ENCODE assay signal across 33 cellular contexts in genomic region chr12:20863056-20863455, GRCh38. TPM values are rescaled to one million over a fixed set of nuclear protein-coding genes. Genes with fewer than 3 reads are reported as not detected.
"Had no signal": no experiment of that assay in that cellular context is flagged by ENCODE, and none has a peak within 500 bp of the region (broad histone marks: within the 10 kb centered on the region; RNA-seq: fewer than 3 reads in every experiment).

No MANE protein-coding gene starts in this region.

- ATAC-seq: activated CD4-positive, alpha-beta T cell treated with anti-CD3 and anti-CD28 coated beads for 36 hours; activated CD4-positive, CD25-positive, alpha-beta regulatory T cell treated with anti-CD3 and anti-CD28 coated beads, Interleukin-2, amount 50 U/mL, for 24 hours; activated naive CD8-positive, alpha-beta T cell treated with anti-CD3 and anti-CD28 coated beads, Interleukin-2, amount 50 U/mL, for 24 hours; activated T-cell treated with anti-CD3 and anti-CD28 coated beads, Interleukin-2, amount 50 U/mL, for 4 hours; Panc1 had no signal

- H3K27me3 ChIP-seq: SJSA1 had no signal

- H3K4me3 Mint-ChIP-seq: activated CD4-positive, alpha-beta T cell treated with anti-CD3 and anti-CD28 coated beads for 36 hours; activated CD4-positive, alpha-beta T cell treated with anti-CD3 and anti-CD28 coated beads, Interleukin-2, amount 10 ng/mL, durations not matched to agents 7 days and 5 days; activated naive CD4-positive, alpha-beta T cell treated with anti-CD3 and anti-CD28 coated beads, Interleukin-2, amount 10 ng/mL, durations not matched to agents 7 days and 5 days; activated naive CD8-positive, alpha-beta T cell; activated naive CD8-positive, alpha-beta T cell treated with anti-CD3 and anti-CD28 coated beads, Interleukin-2, amount 50 U/mL, for 24 hours; activated T-cell treated with anti-CD3 and anti-CD28 coated beads, Interleukin-2, amount 50 U/mL, for 4 hours; brain; T-helper 1 cell treated with Interleukin-12 subunit alpha and Interleukin-12 subunit beta and Interleukin-4 antibody, amounts not matched to agents 30 μg/mL and 1 μg/mL, for 36 hours; T-helper 2 cell treated with Interferon-gamma antibody and Interleukin-4, amounts not matched to agents 5 μg/mL and 100 μg/mL, for 36 hours had no signal

- H3K9me3 Mint-ChIP-seq: activated naive CD8-positive, alpha-beta T cell treated with anti-CD3 and anti-CD28 coated beads, Interleukin-2, amount 50 U/mL, for 24 hours; brain had no signal

- H3K4me3 ChIP-seq: SJSA1 had no signal

- DNase-seq: activated CD4-positive, alpha-beta T cell treated with anti-CD3 and anti-CD28 coated beads for 36 hours; activated CD4-positive, alpha-beta T cell treated with anti-CD3 and anti-CD28 coated beads, Interleukin-2, amount 10 ng/mL, durations not matched to agents 7 days and 5 days; activated CD4-positive, alpha-beta T cell treated with anti-CD3 and anti-CD28 coated beads, Interleukin-2, amount 50 U/mL, for 48 hours; activated CD8-positive, alpha-beta memory T cell treated with anti-CD3 and anti-CD28 coated beads, Interleukin-2, amount 50 U/mL, for 4 hours; activated effector memory CD4-positive, alpha-beta T cell treated with Interleukin-2 at 50 U/mL for 16 hours; activated naive CD4-positive, alpha-beta T cell treated with anti-CD3 and anti-CD28 coated beads, Interleukin-2, amount 10 ng/mL, durations not matched to agents 7 days and 5 days; activated naive CD8-positive, alpha-beta T cell treated with anti-CD3 and anti-CD28 coated beads, Interleukin-2, amount 50 U/mL, for 24 hours; activated T-cell treated with anti-CD3 and anti-CD28 coated beads for 4 hours; activated T-cell treated with anti-CD3 and anti-CD28 coated beads, Interleukin-2, amount 50 U/mL, for 4 hours; anterior cingulate cortex; caudate nucleus; cerebellar nuclear complex; NCI-H1092 treated with DMSO at 0.1 percent for 48 hours; NCI-H1417; NCI-H146; NCI-H187; NCI-H2081; NCI-H2171 treated with DMSO at 0.1 percent for 48 hours; NCI-H2227 treated with DMSO at 0.1 percent for 48 hours; NCI-H446; NCI-H524 treated with DMSO at 0.1 percent for 48 hours; RPMI8226; SHP77 treated with DMSO at 0.1 percent for 48 hours; SK-N-SH had no signal

- H3K36me3 ChIP-seq: SJSA1 had no signal

- H3K27me3 Mint-ChIP-seq: activated CD4-positive, alpha-beta T cell treated with anti-CD3 and anti-CD28 coated beads for 36 hours; activated CD4-positive, alpha-beta T cell treated with anti-CD3 and anti-CD28 coated beads, Interleukin-2, amount 10 ng/mL, durations not matched to agents 7 days and 5 days; activated naive CD4-positive, alpha-beta T cell treated with anti-CD3 and anti-CD28 coated beads, Interleukin-2, amount 10 ng/mL, durations not matched to agents 7 days and 5 days; activated naive CD8-positive, alpha-beta T cell; activated naive CD8-positive, alpha-beta T cell treated with anti-CD3 and anti-CD28 coated beads, Interleukin-2, amount 50 U/mL, for 24 hours; brain had no signal

- FAIRE-seq: bronchial epithelial cell, TTC549 had no signal

- H3K27ac Mint-ChIP-seq: activated CD4-positive, alpha-beta T cell treated with anti-CD3 and anti-CD28 coated beads for 36 hours; activated CD4-positive, alpha-beta T cell treated with anti-CD3 and anti-CD28 coated beads, Interleukin-2, amount 10 ng/mL, durations not matched to agents 7 days and 5 days; activated naive CD4-positive, alpha-beta T cell treated with anti-CD3 and anti-CD28 coated beads, Interleukin-2, amount 10 ng/mL, durations not matched to agents 7 days and 5 days; activated naive CD8-positive, alpha-beta T cell; activated naive CD8-positive, alpha-beta T cell treated with anti-CD3 and anti-CD28 coated beads, Interleukin-2, amount 50 U/mL, for 24 hours; brain; T-helper 1 cell treated with Interleukin-12 subunit alpha and Interleukin-12 subunit beta and Interleukin-4 antibody, amounts not matched to agents 30 μg/mL and 1 μg/mL, for 36 hours; T-helper 2 cell treated with Interferon-gamma antibody and Interleukin-4, amounts not matched to agents 5 μg/mL and 100 μg/mL, for 36 hours had no signal

- H3K4me1 Mint-ChIP-seq: activated CD4-positive, alpha-beta T cell treated with anti-CD3 and anti-CD28 coated beads for 36 hours; activated CD4-positive, alpha-beta T cell treated with anti-CD3 and anti-CD28 coated beads, Interleukin-2, amount 10 ng/mL, durations not matched to agents 7 days and 5 days; activated naive CD4-positive, alpha-beta T cell treated with anti-CD3 and anti-CD28 coated beads, Interleukin-2, amount 10 ng/mL, durations not matched to agents 7 days and 5 days; activated naive CD8-positive, alpha-beta T cell treated with anti-CD3 and anti-CD28 coated beads, Interleukin-2, amount 50 U/mL, for 24 hours; brain had no signal

- H3K36me3 Mint-ChIP-seq: activated naive CD4-positive, alpha-beta T cell treated with anti-CD3 and anti-CD28 coated beads, Interleukin-2, amount 10 ng/mL, durations not matched to agents 7 days and 5 days; activated naive CD8-positive, alpha-beta T cell; brain had no signal

RNA-seq across cellular contexts. Expression of gene SLCO1B3, which starts 52.6 kb away (rescaled TPM):
- total RNA-seq: activated CD4-positive, alpha-beta T cell treated with anti-CD3 and anti-CD28 coated beads for 36 hours; activated CD4-positive, alpha-beta T cell treated with anti-CD3 and anti-CD28 coated beads, Interleukin-2, amount 10 ng/mL, durations not matched to agents 7 days and 5 days; activated T-cell treated with anti-CD3 and anti-CD28 coated beads, Interleukin-2, amount 50 U/mL, for 4 hours; SJSA1 had no signal
